In the genomic region with DNA sequence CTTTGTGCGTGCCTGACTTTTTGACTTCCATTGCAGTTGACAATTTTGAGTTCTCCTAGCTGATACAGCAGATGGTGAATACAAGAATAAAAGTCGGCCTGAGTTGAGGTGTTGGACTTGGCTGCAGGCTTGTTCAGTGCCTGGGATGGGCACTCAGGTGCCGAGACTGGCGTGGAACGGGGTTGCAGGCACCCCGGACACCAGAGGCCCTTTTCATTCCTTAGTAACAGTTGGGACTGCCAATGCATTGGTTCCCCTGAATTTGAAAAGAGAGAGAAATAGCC, we compare ENCODE assay signal across 8 cellular contexts. TPM values are rescaled to one million over a fixed set of nuclear protein-coding genes. Genes with fewer than 3 reads are reported as not detected.
DNase-seq lines count a peak whose midpoint lies in the region; ATAC-seq and TF ChIP-seq lines count a peak whose summit lies in the region.

No MANE protein-coding gene starts in this region.

- DNase-seq in HFF-Myc (ENCODE audit: extremely low read depth, low read depth) (no peak), iPS DF 6.9 (ENCODE audit: low read depth, low spot score) (no peak), spleen (no peak), mucosa of gallbladder (ENCODE audit: low spot score) (no peak), NCI-H1417 (lab: John Stamatoyannopoulos, UW) (no peak), epidermal melanocyte (ENCODE audit: insufficient read length, low spot score) (no peak)
- DNase-seq in activated CD8-positive, alpha-beta T cell treated with anti-CD3 and anti-CD28 coated beads for 36 hours: no peak

- H3K9me3 ChIP-seq in iPS DF 6.9 (ENCODE audit: control insufficient read depth, insufficient read depth, low read length) (no peaks in the 10 kb centered on the region), spleen (no peaks in the 10 kb centered on the region)

- peak overlapping the region; percentile 91 for H3K4me3 ChIP-seq in HFF-Myc (replicated peaks; ENCODE audit: low read depth, low read length)
- peak overlapping the region; percentile 100; the same call in 1 of the 2 replicates for H3K4me3 ChIP-seq in iPS DF 6.9 (ENCODE audit: low read length)
- peak overlapping the region; percentile 68 to 94 (median 84) for H3K4me3 ChIP-seq in spleen

- H3K4me3 Mint-ChIP-seq in activated CD8-positive, alpha-beta T cell treated with anti-CD3 and anti-CD28 coated beads for 36 hours: peak overlapping the region; percentile 79

- POLR2A ChIA-PET in activated CD8-positive, alpha-beta T cell treated with anti-CD3 and anti-CD28 coated beads for 36 hours (lab: Charles Lee): interaction anchor here (1.0 to 2.0 kb wide), 8 partner anchors 8 to 310 kb away, joined by 3 to 7 read pairs (median 4); no protein-coding TSS in a partner anchor

- H3K4me1 ChIP-seq in iPS DF 6.9 (ENCODE audit: control insufficient read depth, insufficient read depth, low read length) (peaks cover 7% of the 10 kb centered on the region), spleen (peaks cover 31 to 76% (median 60%) of the 10 kb centered on the region in 6 donors)

- peaks cover 47% of the 10 kb centered on the region for H3K4me1 Mint-ChIP-seq in activated CD8-positive, alpha-beta T cell treated with anti-CD3 and anti-CD28 coated beads for 36 hours (ENCODE audit: low read depth)

- TF ChIP-seq CTCF in HFF-Myc (IDR thresholded peaks at IDR 0.05; ENCODE audit: low read depth, low read length, missing control alignments) (no peak), spleen (IDR thresholded peaks at IDR 0.05 in 8 of 11, conservative IDR thresholded peaks at IDR 0.05 in 3 of 11) (no peak)
- no peak for TF ChIP-seq CTCF in activated CD8-positive, alpha-beta T cell treated with anti-CD3 and anti-CD28 coated beads for 36 hours (IDR thresholded peaks at IDR 0.05)

- no peaks in the 10 kb centered on the region for H3K9me3 Mint-ChIP-seq in activated CD8-positive, alpha-beta T cell treated with anti-CD3 and anti-CD28 coated beads for 36 hours

- CTCF ChIA-PET in activated CD8-positive, alpha-beta T cell treated with anti-CD3 and anti-CD28 coated beads for 36 hours (lab: Charles Lee): no interaction called here

- H3K27ac ChIP-seq in iPS DF 6.9 (ENCODE audit: low read length) (no peak overlapping the region), spleen (peak overlapping the region in 2 of 8 donors; percentile 90 to 96)

- WGBS in iPS DF 6.9 (ENCODE audit: insufficient coverage, insufficient read length): no CpG with 5 or more reads among the region's 6 CpGs
- WGBS in spleen, 5 donors: 65 to 80% (median 71%) methylated on average over 6 of the region's 6 CpGs

- no peak for TF ChIP-seq POLR2A in spleen (IDR thresholded peaks at IDR 0.05)

- ATAC-seq in activated CD8-positive, alpha-beta T cell treated with anti-CD3 and anti-CD28 coated beads for 36 hours: no peak
- ATAC-seq in GM19463 (IDR thresholded peaks at IDR 0.05; ENCODE audit: unreplicated experiment): no peak

- peaks cover 11% of the 10 kb centered on the region for H3K27me3 Mint-ChIP-seq in activated CD8-positive, alpha-beta T cell treated with anti-CD3 and anti-CD28 coated beads for 36 hours

- H3K36me3 Mint-ChIP-seq in activated CD8-positive, alpha-beta T cell treated with anti-CD3 and anti-CD28 coated beads for 36 hours (ENCODE audit: low read depth): peaks cover 28% of the 10 kb centered on the region

- H3K36me3 ChIP-seq in iPS DF 6.9 (ENCODE audit: control insufficient read depth, insufficient read depth, low read length) (0 out of 2 replicates have a peak, but pooled peaks cover 3% of the 10 kb centered on the region), spleen (peaks cover 0 to 30% (median 12%) of the 10 kb centered on the region in 6 donors)

- H3K27ac Mint-ChIP-seq in activated CD8-positive, alpha-beta T cell treated with anti-CD3 and anti-CD28 coated beads for 36 hours: peak overlapping the region; percentile 87

- intact Hi-C loops in activated CD8-positive, alpha-beta T cell treated with anti-CD3 and anti-CD28 coated beads for 36 hours (cut with micrococcal nuclease): no loop called here
- intact Hi-C loops in spleen (cut with DNase I; ENCODE audit: low total_unique reads): no loop called here

- H3K27me3 ChIP-seq in iPS DF 6.9 (ENCODE audit: control insufficient read depth, insufficient read depth, low read length): peaks cover 5% of the 10 kb centered on the region; the same call in 1 of the 2 replicates
- H3K27me3 ChIP-seq in spleen (replicated peaks in 1 of 7): peaks cover 0 to 19% (median 14%) of the 10 kb centered on the region in 7 donors

RNA-seq across cellular contexts. Expression of gene PHRF1, which starts 1.3 kb away (rescaled TPM):
- total RNA-seq in activated CD8-positive, alpha-beta T cell treated with anti-CD3 and anti-CD28 coated beads for 36 hours: 10 to 100 TPM; 43.1 to 44.5 TPM
- 10 to 100 TPM; 24.2 to 41.5 (median 33.2) TPM for total RNA-seq in spleen
- polyA plus RNA-seq in spleen: 10 to 100 TPM in 1 of 3 donors, 1 to 10 TPM in 2; 7.3 to 27.6 (median 8.4) TPM
- 38.1 TPM for total RNA-seq in mucosa of gallbladder

RNA-seq across cellular contexts. Expression of gene RASSF7, which starts 16.8 kb away (rescaled TPM):
- 10 to 100 TPM; 16.8 to 17.3 TPM for total RNA-seq in activated CD8-positive, alpha-beta T cell treated with anti-CD3 and anti-CD28 coated beads for 36 hours
- total RNA-seq in spleen: 10 to 100 TPM in 6 of 7 donors, 1 to 10 TPM in 1; 8.3 to 39.6 (median 20.4) TPM
- 10 to 100 TPM; 29.7 to 34.5 (median 30.7) TPM for polyA plus RNA-seq in spleen
- 179 TPM for total RNA-seq in mucosa of gallbladder

RNA-seq across cellular contexts. Expression of gene LMNTD2, which starts 17.0 kb away (rescaled TPM):
- 1 to 10 TPM in 1 of 2 experiments, under 1 TPM in 1; 0.88 to 1.3 TPM for total RNA-seq in activated CD8-positive, alpha-beta T cell treated with anti-CD3 and anti-CD28 coated beads for 36 hours
- total RNA-seq in spleen (10 to 100 TPM in 1 of 7 donors, 1 to 10 TPM in 6; 3.9 to 10.1 (median 6.3) TPM), mucosa of gallbladder (7.5 TPM)
- polyA plus RNA-seq in spleen: 1 to 10 TPM; 5.0 to 8.3 (median 5.1) TPM

RNA-seq across cellular contexts. Expression of gene IRF7, which starts 38.2 kb away (rescaled TPM):
- 10 to 100 TPM; 34.6 to 37.5 TPM for total RNA-seq in activated CD8-positive, alpha-beta T cell treated with anti-CD3 and anti-CD28 coated beads for 36 hours
- total RNA-seq in spleen (10 to 100 TPM; 53.0 to 88.8 (median 85.3) TPM), mucosa of gallbladder (54.0 TPM)
- 10 to 100 TPM; 52.3 to 99.1 (median 73.9) TPM for polyA plus RNA-seq in spleen

RNA-seq across cellular contexts. Expression of gene LRRC56, which starts 40.2 kb away (rescaled TPM):
- total RNA-seq in activated CD8-positive, alpha-beta T cell treated with anti-CD3 and anti-CD28 coated beads for 36 hours: under 1 TPM; 0.67 to 0.99 TPM
- total RNA-seq in spleen (1 to 10 TPM; 1.0 to 3.3 (median 2.2) TPM), mucosa of gallbladder (9.4 TPM)
- 1 to 10 TPM; 2.2 to 4.6 (median 4.1) TPM for polyA plus RNA-seq in spleen
